ENCODE assay signal across 8 cellular contexts in genomic region chr15:75029378-75030022, GRCh38. TPM values are rescaled to one million over a fixed set of nuclear protein-coding genes. Genes with fewer than 3 reads are reported as not detected.
A peak's percentile ranks its signal among the peaks of the same experiment; 100 is the strongest.
DNase-seq lines count a peak whose midpoint lies in the region; ATAC-seq and TF ChIP-seq lines count a peak whose summit lies in the region.

No MANE protein-coding gene starts in this region.

- H2BK120ac ChIP-seq in mesenchymal stem cell (ENCODE audit: low read depth, low read length), result peak overlapping the region; percentile 69

- peak overlapping the region; percentile 75 to 86 for H3K18ac ChIP-seq in mesenchymal stem cell (ENCODE audit: low read depth in 1 of 2, low read length in 2 of 2)

- H3K36me3 Mint-ChIP-seq in activated CD8-positive, alpha-beta memory T cell treated with anti-CD3 and anti-CD28 coated beads, Interleukin-2, amount 10 ng/mL, durations not matched to agents 7 days and 5 days, result no peaks in the 10 kb centered on the region

- CTCF ChIA-PET in activated CD8-positive, alpha-beta memory T cell treated with anti-CD3 and anti-CD28 coated beads, Interleukin-2, amount 10 ng/mL, durations not matched to agents 7 days and 5 days (lab: Charles Lee), result interaction anchor here (0.7 to 4.4 kb wide), 19 partner anchors 8 to 1057 kb away, joined by 3 to 68 read pairs (median 5); partner anchors contain the start of genes C15orf39 and SCAMP5

- H2BK5ac ChIP-seq in mesenchymal stem cell (ENCODE audit: low read depth, low read length, poor library complexity, severe bottlenecking), result no peak overlapping the region

- H2BK15ac ChIP-seq in mesenchymal stem cell (ENCODE audit: low read depth, poor library complexity, severe bottlenecking), result peak overlapping the region; percentile 4

- peaks cover 36% of the 10 kb centered on the region for H3K79me1 ChIP-seq in mesenchymal stem cell (replicated peaks; ENCODE audit: low read length, poor library complexity, severe bottlenecking)

- DNase-seq in GM10266 (ENCODE audit: extremely low spot score) (peak; percentile 68), NOMO-1 treated with dmso at 0.1 percent for 144 hours (lab: John Stamatoyannopoulos, UW; ENCODE audit: unreplicated experiment) (peak; percentile 45), mesenchymal stem cell (peak; percentile 85), GM19240 (ENCODE audit: insufficient read length, low spot score) (no peak)
- peak; percentile 92 for DNase-seq in activated CD8-positive, alpha-beta memory T cell treated with anti-CD3 and anti-CD28 coated beads, Interleukin-2, amount 10 ng/mL, durations not matched to agents 7 days and 5 days
- DNase-seq in effector memory CD4-positive, alpha-beta T cell, result peak; percentile 69 to 80 (median 77)
- peak; percentile 72 for DNase-seq in stimulated activated CD8-positive, alpha-beta memory T cell treated with anti-CD3 and anti-CD28 coated beads, Interleukin-12 subunit alpha, Interleukin-12 subunit beta, amount 100 ng/mL, for 24 hours (ENCODE audit: extremely low read depth)

- H3K9me3 Mint-ChIP-seq in activated CD8-positive, alpha-beta memory T cell treated with anti-CD3 and anti-CD28 coated beads, Interleukin-2, amount 10 ng/mL, durations not matched to agents 7 days and 5 days (ENCODE audit: low read depth), result no peaks in the 10 kb centered on the region

- peak overlapping the region; percentile 29 to 77 for H3K4ac ChIP-seq in mesenchymal stem cell (ENCODE audit: low read depth in 1 of 2, low read length in 2 of 2)

- H3K27me3 Mint-ChIP-seq in activated CD8-positive, alpha-beta memory T cell treated with anti-CD3 and anti-CD28 coated beads, Interleukin-2, amount 10 ng/mL, durations not matched to agents 7 days and 5 days, result no peaks in the 10 kb centered on the region

- ATAC-seq in HG03442 (IDR thresholded peaks at IDR 0.05; ENCODE audit: unreplicated experiment), result peak; percentile 50
- ATAC-seq in activated CD8-positive, alpha-beta memory T cell treated with anti-CD3 and anti-CD28 coated beads, Interleukin-2, amount 10 ng/mL, durations not matched to agents 7 days and 5 days, result peak; percentile 93

- no peak overlapping the region for H3K4me3 ChIP-seq in effector memory CD4-positive, alpha-beta T cell (ENCODE audit: insufficient read depth, low read depth, low read length, poor library complexity, severe bottlenecking)
- H3K4me3 ChIP-seq in mesenchymal stem cell (ENCODE audit: insufficient read depth in 1 of 2, low read depth in 1 of 2, low read length in 2 of 2), result peak overlapping the region; percentile 22 to 48

- H2AK5ac ChIP-seq in mesenchymal stem cell (ENCODE audit: low read length, severe bottlenecking), result no peak overlapping the region

- H3K4me1 ChIP-seq in effector memory CD4-positive, alpha-beta T cell (ENCODE audit: control insufficient read depth, insufficient read depth, low read length, poor library complexity, severe bottlenecking), result peaks cover 6% of the 10 kb centered on the region
- H3K4me1 ChIP-seq in mesenchymal stem cell (ENCODE audit: control insufficient read depth, insufficient read depth, low read depth, low read length), result peaks cover 11% of the 10 kb centered on the region

- no peak overlapping the region for H3K4me3 Mint-ChIP-seq in activated CD8-positive, alpha-beta memory T cell treated with anti-CD3 and anti-CD28 coated beads, Interleukin-2, amount 10 ng/mL, durations not matched to agents 7 days and 5 days

- peaks cover 7% of the 10 kb centered on the region for H3K36me3 ChIP-seq in effector memory CD4-positive, alpha-beta T cell (ENCODE audit: control insufficient read depth, insufficient read depth, low read length)
- H3K36me3 ChIP-seq in mesenchymal stem cell (ENCODE audit: control insufficient read depth in 1 of 2, insufficient read depth in 2 of 2, low read depth in 1 of 2, low read length in 2 of 2), result peaks cover 4 to 29% of the 10 kb centered on the region in 2 experiments

- peak overlapping the region; percentile 47 for H2AFZ ChIP-seq in mesenchymal stem cell (ENCODE audit: low read depth, low read length)

- H3K23ac ChIP-seq in mesenchymal stem cell (ENCODE audit: low read length in 2 of 2), result no peak overlapping the region

- H4K8ac ChIP-seq in mesenchymal stem cell (ENCODE audit: low read length), result peak overlapping the region; percentile 89

- WGBS in mesenchymal stem cell, result 48% methylated on average over 9 of the region's 12 CpGs

- H2BK12ac ChIP-seq in mesenchymal stem cell (ENCODE audit: low read length in 2 of 2), result peak overlapping the region; percentile 19 to 51

- H3K9ac ChIP-seq in mesenchymal stem cell (ENCODE audit: low read length), result peak overlapping the region; percentile 72

- H3K4me2 ChIP-seq in mesenchymal stem cell (ENCODE audit: low read length, poor library complexity, severe bottlenecking), result peak overlapping the region; percentile 59

- peaks cover 34% of the 10 kb centered on the region for H3K4me1 Mint-ChIP-seq in activated CD8-positive, alpha-beta memory T cell treated with anti-CD3 and anti-CD28 coated beads, Interleukin-2, amount 10 ng/mL, durations not matched to agents 7 days and 5 days

- no peak overlapping the region for H3K27ac ChIP-seq in effector memory CD4-positive, alpha-beta T cell (ENCODE audit: insufficient read depth, low read length, poor library complexity, severe bottlenecking)
- no peak overlapping the region for H3K27ac ChIP-seq in mesenchymal stem cell (ENCODE audit: low read length, poor library complexity, severe bottlenecking)

- H3K27ac Mint-ChIP-seq in activated CD8-positive, alpha-beta memory T cell treated with anti-CD3 and anti-CD28 coated beads, Interleukin-2, amount 10 ng/mL, durations not matched to agents 7 days and 5 days, result peak overlapping the region; percentile 72

- H3K9me3 ChIP-seq in effector memory CD4-positive, alpha-beta T cell (ENCODE audit: control insufficient read depth, low read length), result no peaks in the 10 kb centered on the region
- H3K9me3 ChIP-seq in mesenchymal stem cell (ENCODE audit: control insufficient read depth, low read length), result no peaks in the 10 kb centered on the region

- peak overlapping the region; percentile 55 for H4K91ac ChIP-seq in mesenchymal stem cell (ENCODE audit: low read length)

- TF ChIP-seq CTCF in GM10266 (IDR thresholded peaks at IDR 0.05; ENCODE audit: control insufficient read depth, insufficient read depth, low read depth, missing control alignments), result peak; percentile 98

- no peaks in the 10 kb centered on the region for H3K27me3 ChIP-seq in effector memory CD4-positive, alpha-beta T cell (replicated peaks; ENCODE audit: control insufficient read depth, insufficient read depth, low read length, poor library complexity, severe bottlenecking)
- no peaks in the 10 kb centered on the region for H3K27me3 ChIP-seq in mesenchymal stem cell (ENCODE audit: control insufficient read depth in 1 of 2, insufficient read depth in 1 of 2, low read length in 2 of 2)

- H3K14ac ChIP-seq in mesenchymal stem cell (ENCODE audit: low read length in 2 of 2), result peak overlapping the region in 1 of 2 experiments; percentile 74

RNA-seq across cellular contexts. Expression of gene PPCDC, which starts 6.1 kb away (rescaled TPM):
- total RNA-seq in activated CD8-positive, alpha-beta memory T cell treated with anti-CD3 and anti-CD28 coated beads, Interleukin-2, amount 10 ng/mL, durations not matched to agents 7 days and 5 days, result 10 to 100 TPM; 36.3 to 36.7 TPM
- polyA plus RNA-seq in mesenchymal stem cell (2013, experiment 1 of 2), result 4.0 TPM
- polyA plus RNA-seq in mesenchymal stem cell (2013, experiment 2 of 2), result 4.6 TPM

RNA-seq across cellular contexts. Expression of gene SCAMP5, which starts 34.1 kb away (rescaled TPM):
- under 1 TPM; 0.61 to 0.94 TPM for total RNA-seq in activated CD8-positive, alpha-beta memory T cell treated with anti-CD3 and anti-CD28 coated beads, Interleukin-2, amount 10 ng/mL, durations not matched to agents 7 days and 5 days
- 2.4 TPM for polyA plus RNA-seq in mesenchymal stem cell (2013, experiment 1 of 2)
- 2.2 TPM for polyA plus RNA-seq in mesenchymal stem cell (2013, experiment 2 of 2)
